In the genomic region with DNA sequence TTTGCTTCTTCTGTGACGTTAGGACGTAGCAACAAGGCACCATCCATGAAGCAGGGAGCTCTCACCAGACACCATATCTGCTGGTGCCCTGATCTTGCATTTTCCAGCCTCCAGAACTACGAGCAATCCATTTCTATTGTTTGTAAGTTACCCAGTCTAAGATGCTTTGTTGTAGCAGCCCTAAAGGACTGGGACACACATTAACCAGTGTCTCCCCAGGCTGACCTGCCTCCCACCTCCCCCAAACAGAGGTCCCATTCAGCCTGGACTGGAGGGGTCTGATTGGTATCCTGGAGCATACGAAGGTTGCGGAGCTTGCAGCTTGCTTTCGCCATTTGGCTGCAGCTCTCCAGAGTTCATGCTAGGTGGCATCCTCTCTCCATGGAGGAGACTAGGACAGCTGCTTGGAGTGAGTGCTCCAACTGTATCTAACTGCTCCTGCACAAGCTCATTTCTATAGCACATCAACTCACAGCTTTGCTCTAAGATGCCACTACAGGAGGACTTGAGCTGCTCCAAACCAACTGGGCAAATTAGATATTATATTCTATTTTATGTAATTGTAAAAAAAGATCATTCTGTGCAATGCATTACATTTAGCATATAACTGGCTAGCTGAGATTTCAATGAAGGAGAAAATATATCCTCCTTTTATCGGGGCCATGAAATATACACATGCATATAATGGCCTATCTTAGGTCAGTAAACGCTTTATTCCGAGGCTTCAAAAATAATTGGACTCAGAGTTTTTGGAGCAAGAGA, we compare ENCODE assay signal across 7 cellular contexts.
DNase-seq lines count a peak whose midpoint lies in the region; ATAC-seq and TF ChIP-seq lines count a peak whose summit lies in the region.

No MANE protein-coding gene starts in this region.

- H3K36me3 Mint-ChIP-seq in nephron (ENCODE audit: low read depth) = no peaks in the 10 kb centered on the region

- POLR2A ChIA-PET in HEK293 (lab: Yijun Ruan, JAX) = interaction anchor here (0.6 to 1.2 kb wide), 3 partner anchors 10 to 290 kb away, joined by 3 to 8 read pairs (median 5); no protein-coding TSS in a partner anchor

- no peak for ATAC-seq in GM19395 (IDR thresholded peaks at IDR 0.05; ENCODE audit: unreplicated experiment)

- H3K27ac Mint-ChIP-seq in nephron = no peak overlapping the region

- H3K27ac ChIP-seq in HEK293 (ENCODE audit: extremely low read depth, low read depth, low read length) = no peak overlapping the region

- no peaks in the 10 kb centered on the region for H3K9me3 ChIP-seq in HEK293 (ENCODE audit: control insufficient read depth, insufficient read depth, low read depth, low read length)

- CTCF ChIA-PET in HEK293 (lab: Yijun Ruan, JAX) = interaction anchor here (0.6 to 3.8 kb wide), 38 partner anchors 7 to 631 kb away, joined by 3 to 64 read pairs (median 5); a partner anchor contains a TSS

- H3K36me3 ChIP-seq in HEK293 (ENCODE audit: control insufficient read depth in 2 of 2, insufficient read depth in 1 of 2, low read length in 2 of 2) = no peaks in the 10 kb centered on the region

- TF ChIP-seq CTCF in HEK293 (tag by site-specific recombination; IDR thresholded peaks at IDR 0.05) (peak; percentile 87), nephron (IDR thresholded peaks at IDR 0.05; ENCODE audit: unreplicated experiment in 3 of 3) (peak; percentile 81 to 86 (median 85))

- no peaks in the 10 kb centered on the region for H3K9me3 Mint-ChIP-seq in nephron

- H3K27me3 Mint-ChIP-seq in nephron (ENCODE audit: low read depth) = peaks cover 50% of the 10 kb centered on the region

- H3K4me1 Mint-ChIP-seq in nephron = peaks cover 5% of the 10 kb centered on the region

- H3K4me3 ChIP-seq in HEK293 (ENCODE audit: low read depth, low read length) = no peak overlapping the region

- no peak overlapping the region for H3K4me3 Mint-ChIP-seq in nephron

- H3K4me1 ChIP-seq in HEK293 (ENCODE audit: control insufficient read depth, insufficient read depth, low read length) = no peaks in the 10 kb centered on the region

- DNase-seq in EL = peak; percentile 64
- peak; percentile 28 for DNase-seq in NCI-H510A (lab: John Stamatoyannopoulos, UW)
- DNase-seq in activated CD8-positive, alpha-beta memory T cell treated with anti-CD3 and anti-CD28 coated beads, Interleukin-2, amount 50 U/mL, for 4 hours = peak; percentile 34
- DNase-seq in fibroblast of peridontal ligament (ENCODE audit: extremely low read depth) = peak; percentile 90

TF ChIP-seq in HEK293, 187 proteins besides CTCF, POLR2A, EP300 and RAD21:
- TF ChIP-seq ZXDB (tag by site-specific recombination; IDR thresholded peaks at IDR 0.05) (no peak), ZNF654 (tag by site-specific recombination; IDR thresholded peaks at IDR 0.05; ENCODE audit: low read depth) (peak; percentile 85), ZNF561 (tag by site-specific recombination; IDR thresholded peaks at IDR 0.05; ENCODE audit: borderline replicate concordance) (peak; percentile 37; the same call in 1 of the 2 replicates), ZNF600 (tag by site-specific recombination; IDR thresholded peaks at IDR 0.05) (0 out of 2 replicates have a peak, but pooled peaks have one; percentile 16), ZNF2 (tag by site-specific recombination; IDR thresholded peaks at IDR 0.05) (no peak), ZBTB17 (tag by site-specific recombination; IDR thresholded peaks at IDR 0.05) (peak; percentile 64), ZSCAN30 (tag by site-specific recombination; IDR thresholded peaks at IDR 0.05) (0 out of 2 replicates have a peak, but pooled peaks have one; percentile 19)
TF ChIP-seq in HEK293: peak in this region for 5.

Comparison
In these comparisons a context has a peak if more than half of its experiments do, and no peak if none do; other contexts are left out.
1. DNase-seq: peak in every context shown above with its lines; median percentile 90 in fibroblast of peridontal ligament; 64 in EL; 34 in activated CD8-positive, alpha-beta memory T cell treated with anti-CD3 and anti-CD28 coated beads, Interleukin-2, amount 50 U/mL, for 4 hours; 28 in NCI-H510A.